ENCODE assay signal across 8 cellular contexts in the genomic region with DNA sequence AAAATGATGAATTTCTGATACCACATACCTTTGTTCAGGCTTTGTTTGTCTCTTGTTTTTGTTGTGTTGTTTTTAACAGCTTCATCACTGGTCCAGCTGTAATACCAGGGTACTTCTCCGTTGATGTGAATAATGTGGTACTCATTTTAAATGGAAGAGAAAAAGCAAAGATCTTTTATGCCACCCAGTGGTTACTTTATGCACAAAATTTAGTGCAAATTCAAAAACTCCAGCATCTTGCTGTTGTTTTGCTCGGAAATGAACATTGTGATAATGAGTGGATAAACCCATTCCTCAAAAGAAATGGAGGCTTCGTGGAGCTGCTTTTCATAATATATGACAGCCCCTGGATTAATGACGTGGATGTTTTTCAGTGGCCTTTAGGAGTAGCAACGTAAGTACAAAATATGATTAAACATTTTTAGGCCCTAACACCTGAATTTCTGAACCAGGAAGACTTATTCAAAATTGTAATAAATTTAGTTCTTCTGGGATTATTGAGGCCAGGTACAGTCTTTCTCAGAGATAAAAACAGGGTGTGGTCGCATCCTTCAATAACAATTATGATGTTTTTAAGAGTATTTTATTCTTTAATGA.
DNase-seq lines count a peak whose midpoint lies in the region; ATAC-seq and TF ChIP-seq lines count a peak whose summit lies in the region.

No MANE protein-coding gene starts in this region.

- peaks cover 12% of the 10 kb centered on the region; the same call in 1 of the 2 replicates for H3K36me3 ChIP-seq in RWPE2 (ENCODE audit: low read depth)

- H3K27ac ChIP-seq in RWPE2 (ENCODE audit: poor library complexity, severe bottlenecking): no peak overlapping the region

- DNase-seq in DMS 273 (lab: John Stamatoyannopoulos, UW; ENCODE audit: unreplicated experiment): peak; percentile 34
- DNase-seq in DMS 273 treated with DMSO at 0.1 percent for 48 hours (lab: John Stamatoyannopoulos, UW): no peak
- DNase-seq in LNCaP clone FGC (ENCODE audit: low read depth): no peak
- DNase-seq in RWPE2 (ENCODE audit: low spot score): no peak
- peak; percentile 26 for DNase-seq in foreskin melanocyte
- DNase-seq in superior temporal gyrus (ENCODE audit: extremely low spot score): peak; percentile 87

- H3K4me1 ChIP-seq in RWPE2 (ENCODE audit: insufficient read depth, poor library complexity, severe bottlenecking): no peaks in the 10 kb centered on the region

- no peak for ATAC-seq in RWPE2 (ENCODE audit: low read depth)
- ATAC-seq in GM21381 (IDR thresholded peaks at IDR 0.05; ENCODE audit: unreplicated experiment): no peak
- no peak for ATAC-seq in HG03378 (IDR thresholded peaks at IDR 0.05; ENCODE audit: unreplicated experiment)

- H3K9me3 ChIP-seq in RWPE2 (ENCODE audit: severe bottlenecking): no peaks in the 10 kb centered on the region

- TF ChIP-seq CTCF in LNCaP clone FGC (IDR thresholded peaks at IDR 0.05; ENCODE audit: control insufficient read depth, extremely low read depth, insufficient read depth) (peak; percentile 59), RWPE2 (IDR thresholded peaks at IDR 0.05; ENCODE audit: poor library complexity, severe bottlenecking) (peak; percentile 81)

- no peak overlapping the region for H3K4me3 ChIP-seq in LNCaP clone FGC (ENCODE audit: low read depth, low read length)
- H3K4me3 ChIP-seq in RWPE2 (ENCODE audit: severe bottlenecking): no peak overlapping the region

- no peaks in the 10 kb centered on the region for H3K27me3 ChIP-seq in RWPE2 (ENCODE audit: insufficient read depth, poor library complexity, severe bottlenecking)

Comparison
In these comparisons a context has a peak if more than half of its experiments do, and no peak if none do; other contexts are left out.
1. DNase-seq: peak in DMS 273 (single experiment), foreskin melanocyte (single experiment) and superior temporal gyrus (single experiment); none in DMS 273 treated with DMSO at 0.1 percent for 48 hours (single experiment), LNCaP clone FGC (single experiment) and RWPE2 (single experiment).